Comparison of ENCODE assay signal across 8 cellular contexts in the genomic region with DNA sequence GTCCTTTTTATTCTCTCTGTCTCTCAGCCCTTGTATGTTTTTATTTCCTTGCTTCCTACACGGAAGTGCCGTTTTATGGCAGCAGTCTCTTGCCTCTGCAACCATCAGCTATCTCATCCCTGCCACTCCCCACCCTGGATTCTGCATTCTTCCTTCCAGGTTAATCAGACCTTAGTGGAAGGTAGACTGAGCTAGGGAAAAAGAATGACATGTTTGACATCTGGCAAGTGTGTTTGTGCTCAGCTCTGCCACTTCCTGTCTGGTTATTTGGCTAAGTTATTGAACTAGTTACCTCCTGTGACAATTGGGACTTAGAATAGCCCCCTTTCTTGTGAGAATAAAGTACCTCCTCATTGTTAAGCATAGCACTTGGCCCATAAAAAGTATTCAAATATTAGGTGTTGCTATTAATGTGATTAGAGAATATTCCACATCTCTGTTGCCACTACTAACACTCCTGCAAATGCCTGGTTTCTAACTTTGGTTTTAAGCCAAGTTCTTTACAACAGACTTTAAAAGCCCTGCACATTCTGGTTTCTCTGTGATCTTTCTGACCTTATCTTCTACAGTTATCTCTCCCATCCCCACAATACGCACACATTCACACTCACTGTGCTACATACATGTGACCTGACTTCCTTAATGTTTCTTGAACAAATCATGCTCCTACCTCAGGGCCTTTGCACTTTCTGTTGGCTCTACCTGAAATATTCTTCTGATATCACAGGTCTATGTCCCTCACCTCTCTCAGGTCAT. TPM values are rescaled to one million over a fixed set of nuclear protein-coding genes. Genes with fewer than 3 reads are reported as not detected.
DNase-seq lines count a peak whose midpoint lies in the region; ATAC-seq and TF ChIP-seq lines count a peak whose summit lies in the region.

No MANE protein-coding gene starts in this region.

- DNase-seq in NCI-H1092 treated with DMSO at 0.1 percent for 48 hours (lab: John Stamatoyannopoulos, UW): peak; percentile 15
- no peak for DNase-seq in NCI-H1092 (lab: John Stamatoyannopoulos, UW)
- peak in 1 of 2 donors; percentile 26 for DNase-seq in activated T-cell treated with anti-CD3 and anti-CD28 coated beads, Interleukin-2, amount 50 U/mL, for 72 hours
- DNase-seq in natural killer cell: no peak
- no peak for DNase-seq in NCI-H1048 (lab: John Stamatoyannopoulos, UW)
- no peak for DNase-seq in amniotic stem cell (lab: John Stamatoyannopoulos, UW)
- no peak for DNase-seq in GM10248 (ENCODE audit: extremely low spot score)

- TF ChIP-seq CTCF in natural killer cell (IDR thresholded peaks at IDR 0.05) (peak; percentile 37), GM10248 (IDR thresholded peaks at IDR 0.05; ENCODE audit: control extremely low read depth, extremely low read depth, low read depth, missing control alignments) (no peak)

- H3K4me1 Mint-ChIP-seq in activated T-cell treated with anti-CD3 and anti-CD28 coated beads, Interleukin-2, amount 50 U/mL, for 72 hours (ENCODE audit: low read depth): peaks cover 69% of the 10 kb centered on the region
- peaks cover 52 to 57% of the 10 kb centered on the region in 2 donors for H3K4me1 Mint-ChIP-seq in natural killer cell

- no peaks in the 10 kb centered on the region for H3K27me3 Mint-ChIP-seq in activated T-cell treated with anti-CD3 and anti-CD28 coated beads, Interleukin-2, amount 50 U/mL, for 72 hours (ENCODE audit: low read depth)
- no peaks in the 10 kb centered on the region for H3K27me3 Mint-ChIP-seq in natural killer cell (ENCODE audit: low read depth in 2 of 2)

- POLR2A ChIA-PET in GM10248 (lab: Yijun Ruan, JAX): interaction anchor here (1.3 kb wide), 1 partner anchor 11 kb away, joined by 3 read pairs; a partner anchor contains a TSS

- ATAC-seq in HG02870 (IDR thresholded peaks at IDR 0.05; ENCODE audit: unreplicated experiment) (peak; percentile 37), natural killer cell (peak; percentile 61 to 83 (median 70))
- ATAC-seq in activated T-cell treated with anti-CD3 and anti-CD28 coated beads, Interleukin-2, amount 50 U/mL, for 72 hours (replicated peaks in 1 of 2): peak; percentile 22 to 58

- peak overlapping the region; percentile 94 for H3K27ac Mint-ChIP-seq in activated T-cell treated with anti-CD3 and anti-CD28 coated beads, Interleukin-2, amount 50 U/mL, for 72 hours
- peak overlapping the region; percentile 95 for H3K27ac Mint-ChIP-seq in natural killer cell

- H3K9me3 Mint-ChIP-seq in activated T-cell treated with anti-CD3 and anti-CD28 coated beads, Interleukin-2, amount 50 U/mL, for 72 hours: no peaks in the 10 kb centered on the region
- H3K9me3 Mint-ChIP-seq in natural killer cell: peaks cover 0 to 4% of the 10 kb centered on the region in 2 donors

- peak overlapping the region; percentile 86 to 92 for H3K4me3 Mint-ChIP-seq in activated T-cell treated with anti-CD3 and anti-CD28 coated beads, Interleukin-2, amount 50 U/mL, for 72 hours
- peak overlapping the region; percentile 94 for H3K4me3 Mint-ChIP-seq in natural killer cell

- CTCF ChIA-PET in GM10248 (lab: Yijun Ruan, JAX): interaction anchor here (1.0 to 7.5 kb wide), 15 partner anchors 9 to 356 kb away, joined by 3 to 98 read pairs (median 3); a partner anchor contains a TSS

- intact Hi-C loops in natural killer cell (cut with micrococcal nuclease): loop anchor here (1.0 kb wide), 1 partner anchor 11 kb away; a partner anchor contains a TSS

- H3K36me3 Mint-ChIP-seq in activated T-cell treated with anti-CD3 and anti-CD28 coated beads, Interleukin-2, amount 50 U/mL, for 72 hours (ENCODE audit: insufficient read depth in 2 of 2): no peaks in the 10 kb centered on the region
- H3K36me3 Mint-ChIP-seq in natural killer cell: no peaks in the 10 kb centered on the region

RNA-seq across cellular contexts. Expression of a gene that starts 10.8 kb away (rescaled TPM):
- total RNA-seq in activated T-cell treated with anti-CD3 and anti-CD28 coated beads, Interleukin-2, amount 50 U/mL, for 72 hours: 10 to 100 TPM; 53.4 to 54.1 TPM
- total RNA-seq in natural killer cell: 100 to 1,000 TPM; 159 to 283 (median 207) TPM
